19 cellular contexts compared by ENCODE assay signal in the genomic region with DNA sequence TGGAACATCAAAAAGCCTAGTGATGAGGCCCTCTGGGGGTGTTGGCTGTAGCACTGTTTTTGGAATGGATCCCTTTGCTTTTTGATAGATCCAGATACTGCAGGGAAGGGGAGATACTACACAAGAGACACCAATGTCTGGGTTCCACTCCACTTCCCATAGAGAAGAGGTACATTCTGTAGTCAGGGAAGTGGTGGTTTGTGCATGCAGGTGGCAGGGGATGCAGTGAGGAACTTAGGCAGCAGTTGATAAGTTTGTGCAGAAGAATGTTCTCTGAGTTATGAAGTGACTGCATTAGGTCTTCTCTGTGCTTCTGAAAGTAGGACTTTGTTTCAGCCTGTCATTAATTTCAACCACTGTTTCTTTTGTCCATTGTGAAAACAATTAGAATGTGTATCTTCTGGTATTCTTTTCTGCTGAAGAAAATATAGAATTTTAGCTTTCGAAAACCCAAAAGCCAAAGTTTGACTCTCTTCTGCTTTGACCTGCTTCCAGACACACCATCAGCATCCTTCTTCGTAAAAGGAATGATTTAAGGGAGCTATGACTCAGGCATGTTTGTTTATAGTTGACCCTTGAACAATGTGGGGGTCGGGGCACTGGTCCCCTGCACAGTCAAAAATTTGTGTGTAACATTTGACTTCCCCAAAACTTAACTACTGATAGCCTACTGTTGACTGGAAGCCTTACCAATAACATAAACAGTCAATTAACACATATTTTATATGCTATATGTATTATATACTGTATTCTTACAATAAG.
"Had no signal": no experiment of that assay in that cellular context is flagged by ENCODE, and none has a peak within 500 bp of the region (broad histone marks: within the 10 kb centered on the region; RNA-seq: fewer than 3 reads in every experiment).

No MANE protein-coding gene starts in this region.

- H3K4me3 ChIP-seq: adrenal gland, esophagus squamous epithelium, lower lobe of right lung, tibial nerve had no signal

- H3K9me3 ChIP-seq: adrenal gland, esophagus squamous epithelium, lower lobe of right lung, tibial nerve had no signal

- H3K27ac ChIP-seq: adrenal gland, esophagus squamous epithelium, lower lobe of right lung, VCaP had no signal

- H3K27me3 ChIP-seq: adrenal gland, esophagus squamous epithelium, tibial nerve had no signal

- ATAC-seq: activated naive CD4-positive, alpha-beta T cell treated with anti-CD3 and anti-CD28 coated beads, Interleukin-2, amount 50 U/mL, for 72 hours; left colon; lower lobe of right lung; T-helper 17 cell had no signal

- DNase-seq: activated CD4-positive, alpha-beta T cell treated with anti-CD3 and anti-CD28 coated beads for 1 hour; activated CD4-positive, alpha-beta T cell treated with anti-CD3 and anti-CD28 coated beads, Interleukin-2, amount 50 U/mL, for 4 hours; activated gamma-delta T cell treated with Interleukin-2 at 50 U/mL for 16 hours; activated T-cell treated with anti-CD3 and anti-CD28 coated beads for 4 hours; adrenal gland; effector CD8-positive, alpha-beta T cell; esophagus squamous epithelium; left colon; lower lobe of right lung; midbrain; nephron progenitor cell; nucleus accumbens; posterior cingulate gyrus; retina; stimulated activated naive CD4-positive, alpha-beta T cell; T-helper 17 cell had no signal

- H3K36me3 ChIP-seq: adrenal gland, esophagus squamous epithelium had no signal
